Comparison of ENCODE assay signal across 18 cellular contexts in genomic region chr12:79083181-79083580, GRCh38.
A peak's percentile ranks its signal among the peaks of the same experiment; 100 is the strongest.
DNase-seq lines count a peak whose midpoint lies in the region; ATAC-seq and TF ChIP-seq lines count a peak whose summit lies in the region.
"Had no signal": no experiment of that assay in that cellular context is flagged by ENCODE, and none has a peak within 500 bp of the region (broad histone marks: within the 10 kb centered on the region; RNA-seq: fewer than 3 reads in every experiment).

No MANE protein-coding gene starts in this region.

- H3K4me3 ChIP-seq in fibroblast of the aortic adventitia (ENCODE audit: low read depth, low read length) (no peak overlapping the region), esophagus squamous epithelium (no peak overlapping the region)

- peak; percentile 22 for DNase-seq in DMS 273 (lab: John Stamatoyannopoulos, UW; ENCODE audit: unreplicated experiment)
- no peak for DNase-seq in DMS 273 treated with DMSO at 0.1 percent for 48 hours (lab: John Stamatoyannopoulos, UW)
- peak; percentile 24 for DNase-seq in NCI-H146 (lab: John Stamatoyannopoulos, UW)
- DNase-seq in RPMI7951 (ENCODE audit: low read depth) = peak; percentile 2
- DNase-seq in fibroblast of the aortic adventitia (ENCODE audit: low read depth) = peak; percentile 16
- DNase-seq in SIG-M5 (lab: John Stamatoyannopoulos, UW) = no peak
- no peak for DNase-seq in esophagus squamous epithelium (lab: John Stamatoyannopoulos, UW)
- DNase-seq: activated CD8-positive, alpha-beta memory T cell treated with anti-CD3 and anti-CD28 coated beads, Interleukin-2, amount 10 ng/mL, durations not matched to agents 7 days and 5 days; activated naive CD4-positive, alpha-beta T cell treated with Interleukin-2 at 50 U/mL for 16 hours; CD4-positive, CD25-positive, alpha-beta regulatory T cell; immature natural killer cell; mesenchymal stem cell; right cardiac atrium; stimulated activated CD4-positive, alpha-beta T cell treated with anti-CD3 and anti-CD28 coated beads, Interleukin-4, amount 100 ng/mL, for 24 hours; T-helper 1 cell; trophoblast cell had no signal

- intact Hi-C loops in esophagus squamous epithelium (cut with DNase I) = no loop called here

- H3K4me1 ChIP-seq in esophagus squamous epithelium = no peaks in the 10 kb centered on the region

- no peaks in the 10 kb centered on the region for H3K36me3 ChIP-seq in esophagus squamous epithelium

- ATAC-seq in HG02885 (IDR thresholded peaks at IDR 0.05; ENCODE audit: poor library complexity, unreplicated experiment) = no peak
- ATAC-seq: activated CD8-positive, alpha-beta memory T cell treated with anti-CD3 and anti-CD28 coated beads, Interleukin-2, amount 10 ng/mL, durations not matched to agents 7 days and 5 days; right cardiac atrium had no signal

- TF ChIP-seq POLR2A in esophagus squamous epithelium (IDR thresholded peaks at IDR 0.05) = no peak

- H3K27ac ChIP-seq in esophagus squamous epithelium = no peak overlapping the region
- H3K27ac ChIP-seq: 22Rv1 had no signal

- H3K9me3 ChIP-seq in esophagus squamous epithelium = no peaks in the 10 kb centered on the region

- no peak for TF ChIP-seq CTCF in fibroblast of the aortic adventitia (IDR thresholded peaks at IDR 0.05; ENCODE audit: insufficient read depth, low read length)
- TF ChIP-seq CTCF in esophagus squamous epithelium (IDR thresholded peaks at IDR 0.05) = no peak

- no peaks in the 10 kb centered on the region for H3K27me3 ChIP-seq in esophagus squamous epithelium

Comparison
In these comparisons a context has a peak if more than half of its experiments do, and no peak if none do; other contexts are left out.
1. DNase-seq: peak in DMS 273 (single experiment), NCI-H146 (single experiment), RPMI7951 (single experiment) and fibroblast of the aortic adventitia (single experiment); none in DMS 273 treated with DMSO at 0.1 percent for 48 hours (single experiment), SIG-M5 (single experiment) and esophagus squamous epithelium (single experiment).